12 cellular contexts compared by ENCODE assay signal in the genomic region with DNA sequence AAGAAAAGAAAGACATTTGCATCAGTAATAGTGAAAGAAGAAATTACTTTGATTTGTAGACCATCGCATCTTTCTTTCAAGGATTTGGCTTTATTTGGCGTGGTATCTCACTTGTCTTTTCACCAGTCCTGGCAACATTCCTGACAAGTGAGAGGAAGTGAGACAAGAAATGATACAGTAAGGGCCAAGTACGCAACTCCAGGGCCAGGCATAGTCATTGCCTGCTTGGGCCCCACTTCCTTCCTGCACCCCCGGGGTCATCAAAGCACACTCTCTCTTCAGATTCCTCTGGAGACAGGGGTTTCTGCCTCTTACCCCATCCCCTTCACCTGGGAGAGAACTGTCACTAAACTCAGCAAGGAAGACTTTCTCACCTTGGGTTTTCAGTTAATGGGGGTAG. TPM values are rescaled to one million over a fixed set of nuclear protein-coding genes. Genes with fewer than 3 reads are reported as not detected.
DNase-seq lines count a peak whose midpoint lies in the region; ATAC-seq and TF ChIP-seq lines count a peak whose summit lies in the region.
"Had no signal": no experiment of that assay in that cellular context is flagged by ENCODE, and none has a peak within 500 bp of the region (broad histone marks: within the 10 kb centered on the region; RNA-seq: fewer than 3 reads in every experiment).

No MANE protein-coding gene starts in this region.

- intact Hi-C loops in tibial artery (cut with DNase I; ENCODE audit: low total_unique reads), result no loop called here

- H3K4me1 Mint-ChIP-seq in CD4-positive, CD25-positive, alpha-beta regulatory T cell, result peaks cover 15 to 21% (median 19%) of the 10 kb centered on the region in 4 donors
- peaks cover 11% of the 10 kb centered on the region for H3K4me1 Mint-ChIP-seq in WTC11
- H3K4me1 Mint-ChIP-seq: neural crest cell had no signal

- H3K27ac ChIP-seq in CD4-positive, CD25-positive, alpha-beta regulatory T cell (ENCODE audit: insufficient read depth, low read length, poor library complexity, severe bottlenecking), result no peak overlapping the region
- no peak overlapping the region for H3K27ac ChIP-seq in tibial artery

- no peak for TF ChIP-seq CTCF in WTC11 (IDR thresholded peaks at IDR 0.05)
- TF ChIP-seq CTCF in tibial artery (IDR thresholded peaks at IDR 0.05), result no peak

- H3K36me3 Mint-ChIP-seq in CD4-positive, CD25-positive, alpha-beta regulatory T cell, result peaks cover 39% of the 10 kb centered on the region
- H3K36me3 Mint-ChIP-seq in WTC11, result no peaks in the 10 kb centered on the region

- in situ Hi-C loops in ACHN (cut with HindIII; ENCODE audit: low pct_ligation_motif_present, low pct_unique_long_range_greater_than_20kb, low sequenced_read_pairs), result no loop called here

- no peak for DNase-seq in CD4-positive, CD25-positive, alpha-beta regulatory T cell
- DNase-seq in H7 (peak; percentile 23), WTC11 (ENCODE audit: low spot score) (no peak), left lobe of liver (ENCODE audit: low spot score) (no peak), tibial artery (no peak), ACHN (no peak), cortex of kidney (lab: John Stamatoyannopoulos, UW) (no peak)
- DNase-seq: activated CD4-positive, alpha-beta memory T cell treated with anti-CD3 and anti-CD28 coated beads, Interleukin-2, amount 10 ng/mL, durations not matched to agents 7 days and 5 days; NCI-H2029 had no signal

- H3K4me3 Mint-ChIP-seq in CD4-positive, CD25-positive, alpha-beta regulatory T cell, result no peak overlapping the region
- H3K4me3 Mint-ChIP-seq in WTC11, result no peak overlapping the region
- H3K4me3 Mint-ChIP-seq: activated CD4-positive, alpha-beta memory T cell treated with anti-CD3 and anti-CD28 coated beads, Interleukin-2, amount 10 ng/mL, durations not matched to agents 7 days and 5 days; activated naive CD4-positive, alpha-beta T cell treated with anti-CD3 and anti-CD28 coated beads, Interleukin-2, amount 50 U/mL, for 24 hours; neural crest cell had no signal

- H3K36me3 ChIP-seq in CD4-positive, CD25-positive, alpha-beta regulatory T cell (ENCODE audit: control insufficient read depth, insufficient read depth, low read length), result peaks cover 55% of the 10 kb centered on the region
- H3K36me3 ChIP-seq in H7 (replicated peaks; ENCODE audit: control insufficient read depth, insufficient read depth, low read length) (no peaks in the 10 kb centered on the region), tibial artery (peaks cover 3 to 9% (median 8%) of the 10 kb centered on the region in 3 donors)

- no peaks in the 10 kb centered on the region for H3K27me3 ChIP-seq in CD4-positive, CD25-positive, alpha-beta regulatory T cell (ENCODE audit: control insufficient read depth, insufficient read depth, low read length)
- H3K27me3 ChIP-seq in H7 (ENCODE audit: control insufficient read depth, insufficient read depth, low read length), result no peaks in the 10 kb centered on the region
- H3K27me3 ChIP-seq in tibial artery, result no peaks in the 10 kb centered on the region

- no peaks in the 10 kb centered on the region for H3K9me3 Mint-ChIP-seq in CD4-positive, CD25-positive, alpha-beta regulatory T cell
- no peaks in the 10 kb centered on the region for H3K9me3 Mint-ChIP-seq in WTC11
- H3K9me3 Mint-ChIP-seq: activated CD4-positive, alpha-beta memory T cell treated with anti-CD3 and anti-CD28 coated beads, Interleukin-2, amount 10 ng/mL, durations not matched to agents 7 days and 5 days; activated naive CD4-positive, alpha-beta T cell treated with anti-CD3 and anti-CD28 coated beads, Interleukin-2, amount 50 U/mL, for 24 hours; neural crest cell had no signal

- H3K27me3 Mint-ChIP-seq in CD4-positive, CD25-positive, alpha-beta regulatory T cell, result no peaks in the 10 kb centered on the region
- H3K27me3 Mint-ChIP-seq in WTC11 (ENCODE audit: low read depth), result no peaks in the 10 kb centered on the region
- H3K27me3 Mint-ChIP-seq: activated CD4-positive, alpha-beta memory T cell treated with anti-CD3 and anti-CD28 coated beads, Interleukin-2, amount 10 ng/mL, durations not matched to agents 7 days and 5 days; activated naive CD4-positive, alpha-beta T cell treated with anti-CD3 and anti-CD28 coated beads, Interleukin-2, amount 50 U/mL, for 24 hours had no signal

- ATAC-seq in CD4-positive, CD25-positive, alpha-beta regulatory T cell (ENCODE audit: low read depth in 2 of 2), result no peak
- peak; percentile 65 for ATAC-seq in WTC11
- peak; percentile 24 for ATAC-seq in left lobe of liver
- no peak for ATAC-seq in GM21381 (IDR thresholded peaks at IDR 0.05; ENCODE audit: unreplicated experiment)

- H3K4me3 ChIP-seq in CD4-positive, CD25-positive, alpha-beta regulatory T cell (ENCODE audit: low read depth, low read length), result no peak overlapping the region
- H3K4me3 ChIP-seq in H7 (ENCODE audit: insufficient read depth, low read depth, low read length), result no peak overlapping the region
- H3K4me3 ChIP-seq in tibial artery, result no peak overlapping the region

- peak overlapping the region; percentile 36 to 77 (median 52) for H3K27ac Mint-ChIP-seq in CD4-positive, CD25-positive, alpha-beta regulatory T cell
- H3K27ac Mint-ChIP-seq in WTC11, result peak overlapping the region; percentile 65
- H3K27ac Mint-ChIP-seq: activated CD4-positive, alpha-beta memory T cell treated with anti-CD3 and anti-CD28 coated beads, Interleukin-2, amount 10 ng/mL, durations not matched to agents 7 days and 5 days had no signal

- CTCF ChIA-PET in WTC11 (lab: Charles Lee), result no interaction called here

- H3K4me1 ChIP-seq in CD4-positive, CD25-positive, alpha-beta regulatory T cell (ENCODE audit: control insufficient read depth, insufficient read depth, low read length, poor library complexity, severe bottlenecking), result no peaks in the 10 kb centered on the region
- H3K4me1 ChIP-seq in tibial artery, result no peaks in the 10 kb centered on the region

- H3K9me3 ChIP-seq in CD4-positive, CD25-positive, alpha-beta regulatory T cell (ENCODE audit: control insufficient read depth in 2 of 2, low read length in 2 of 2), result no peaks in the 10 kb centered on the region
- H3K9me3 ChIP-seq in tibial artery, result no peaks in the 10 kb centered on the region

- POLR2A ChIA-PET in WTC11 (lab: Charles Lee), result no interaction called here

TF ChIP-seq in WTC11, 78 proteins besides CTCF, POLR2A, EP300 and RAD21 (continues in another document):
- TF ChIP-seq SMAD3 (CRISPR knock-in tag; IDR thresholded peaks at IDR 0.05; ENCODE audit: borderline replicate concordance) (no peak), JAZF1 (CRISPR knock-in tag; IDR thresholded peaks at IDR 0.05) (no peak), GTF2I (CRISPR knock-in tag; conservative IDR thresholded peaks at IDR 0.05) (no peak), ZNF671 (CRISPR knock-in tag; IDR thresholded peaks at IDR 0.05) (no peak), NFE2L1 (CRISPR knock-in tag; IDR thresholded peaks at IDR 0.05) (no peak)
- TF ChIP-seq, protein P1, sequence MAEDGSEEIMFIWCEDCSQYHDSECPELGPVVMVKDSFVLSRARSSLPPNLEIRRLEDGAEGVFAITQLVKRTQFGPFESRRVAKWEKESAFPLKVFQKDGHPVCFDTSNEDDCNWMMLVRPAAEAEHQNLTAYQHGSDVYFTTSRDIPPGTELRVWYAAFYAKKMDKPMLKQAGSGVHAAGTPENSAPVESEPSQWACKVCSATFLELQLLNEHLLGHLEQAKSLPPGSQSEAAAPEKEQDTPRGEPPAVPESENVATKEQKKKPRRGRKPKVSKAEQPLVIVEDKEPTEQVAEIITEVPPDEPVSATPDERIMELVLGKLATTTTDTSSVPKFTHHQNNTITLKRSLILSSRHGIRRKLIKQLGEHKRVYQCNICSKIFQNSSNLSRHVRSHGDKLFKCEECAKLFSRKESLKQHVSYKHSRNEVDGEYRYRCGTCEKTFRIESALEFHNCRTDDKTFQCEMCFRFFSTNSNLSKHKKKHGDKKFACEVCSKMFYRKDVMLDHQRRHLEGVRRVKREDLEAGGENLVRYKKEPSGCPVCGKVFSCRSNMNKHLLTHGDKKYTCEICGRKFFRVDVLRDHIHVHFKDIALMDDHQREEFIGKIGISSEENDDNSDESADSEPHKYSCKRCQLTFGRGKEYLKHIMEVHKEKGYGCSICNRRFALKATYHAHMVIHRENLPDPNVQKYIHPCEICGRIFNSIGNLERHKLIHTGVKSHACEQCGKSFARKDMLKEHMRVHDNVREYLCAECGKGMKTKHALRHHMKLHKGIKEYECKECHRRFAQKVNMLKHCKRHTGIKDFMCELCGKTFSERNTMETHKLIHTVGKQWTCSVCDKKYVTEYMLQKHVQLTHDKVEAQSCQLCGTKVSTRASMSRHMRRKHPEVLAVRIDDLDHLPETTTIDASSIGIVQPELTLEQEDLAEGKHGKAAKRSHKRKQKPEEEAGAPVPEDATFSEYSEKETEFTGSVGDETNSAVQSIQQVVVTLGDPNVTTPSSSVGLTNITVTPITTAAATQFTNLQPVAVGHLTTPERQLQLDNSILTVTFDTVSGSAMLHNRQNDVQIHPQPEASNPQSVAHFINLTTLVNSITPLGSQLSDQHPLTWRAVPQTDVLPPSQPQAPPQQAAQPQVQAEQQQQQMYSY (CRISPR knock-in tag; IDR thresholded peaks at IDR 0.05), result no peak
- TF ChIP-seq, protein P2, sequence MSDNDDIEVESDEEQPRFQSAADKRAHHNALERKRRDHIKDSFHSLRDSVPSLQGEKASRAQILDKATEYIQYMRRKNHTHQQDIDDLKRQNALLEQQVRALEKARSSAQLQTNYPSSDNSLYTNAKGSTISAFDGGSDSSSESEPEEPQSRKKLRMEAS (CRISPR knock-in tag; IDR thresholded peaks at IDR 0.05), result no peak

RNA-seq across cellular contexts. Expression of a gene that starts 55.1 kb away (rescaled TPM):
- 209 TPM for total RNA-seq in CD4-positive, CD25-positive, alpha-beta regulatory T cell
- polyA plus RNA-seq in CD4-positive, CD25-positive, alpha-beta regulatory T cell, result 100 to 1,000 TPM; 327 to 424 (median 362) TPM
- total RNA-seq in H7 (2014; rRNA removed; shearing (Covaris generic)), result 8.3 and 14.4 TPM in 2 replicates
- 16.3 to 22.7 TPM (median 22.6 TPM) in 3 replicates for total RNA-seq in WTC11 (2021)
- 21.8 TPM for total RNA-seq in left lobe of liver

Comparison
In these comparisons a context has a peak if more than half of its experiments do, and no peak if none do; other contexts are left out.
1. ATAC-seq: peak in WTC11 (single experiment) and left lobe of liver (single experiment); none in CD4-positive, CD25-positive, alpha-beta regulatory T cell (0 of 2) and GM21381 (single experiment).